Comparison of ENCODE assay signal across 21 cellular contexts in the genomic region with DNA sequence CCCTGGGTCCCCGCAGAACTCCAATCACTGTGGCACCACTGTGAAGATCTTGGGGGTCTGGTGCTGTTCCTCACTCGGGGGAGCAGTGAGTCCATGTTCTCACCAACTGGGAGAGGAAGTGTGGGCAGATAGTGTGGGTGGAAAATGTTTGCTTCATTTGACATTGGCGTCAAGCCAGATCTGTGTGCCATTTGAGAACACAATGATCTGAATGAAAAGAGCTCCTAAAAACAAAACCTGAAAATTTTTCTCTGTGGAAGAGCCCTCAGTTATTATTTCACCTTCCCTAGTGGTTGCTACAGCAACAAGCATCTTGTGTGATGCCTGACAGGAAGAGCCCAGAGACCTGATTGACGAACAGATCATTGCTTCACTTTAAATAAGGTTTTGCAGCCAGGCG.
DNase-seq lines count a peak whose midpoint lies in the region; ATAC-seq and TF ChIP-seq lines count a peak whose summit lies in the region.
"Had no signal": no experiment of that assay in that cellular context is flagged by ENCODE, and none has a peak within 500 bp of the region (broad histone marks: within the 10 kb centered on the region; RNA-seq: fewer than 3 reads in every experiment).

No MANE protein-coding gene starts in this region.

- CTCF ChIA-PET in activated CD8-positive, alpha-beta T cell treated with anti-CD3 and anti-CD28 coated beads for 36 hours (lab: Charles Lee): interaction anchor here (1.6 kb wide), 1 partner anchor 42 kb away, joined by 3 read pairs; no protein-coding TSS in a partner anchor
- CTCF ChIA-PET in activated CD8-positive, alpha-beta T cell treated with anti-CD3 and anti-CD28 coated beads, Interleukin-2, amount 10 ng/mL, durations not matched to agents 7 days and 5 days (lab: Charles Lee): no interaction called here
- CTCF ChIA-PET in PC-3 (lab: Charles Lee) (no interaction called here), RWPE1 (lab: Yijun Ruan, JAX) (no interaction called here)

- H3K4me1 ChIP-seq in DND-41 (ENCODE audit: insufficient read depth, low read length): peaks cover 22% of the 10 kb centered on the region
- H3K4me1 ChIP-seq in PC-3 (ENCODE audit: insufficient read depth, low read length): peaks cover 37% of the 10 kb centered on the region
- no peaks in the 10 kb centered on the region for H3K4me1 ChIP-seq in osteoblast (ENCODE audit: insufficient read depth, low read length)

- peaks cover 20% of the 10 kb centered on the region for H3K27me3 Mint-ChIP-seq in activated CD8-positive, alpha-beta T cell treated with anti-CD3 and anti-CD28 coated beads for 36 hours
- H3K27me3 Mint-ChIP-seq in activated CD8-positive, alpha-beta T cell treated with anti-CD3 and anti-CD28 coated beads, Interleukin-2, amount 10 ng/mL, durations not matched to agents 7 days and 5 days (ENCODE audit: low read depth): no peaks in the 10 kb centered on the region

- DNase-seq in activated CD8-positive, alpha-beta T cell treated with anti-CD3 and anti-CD28 coated beads for 36 hours: peak; percentile 28
- no peak for DNase-seq in activated CD8-positive, alpha-beta T cell treated with anti-CD3 and anti-CD28 coated beads, Interleukin-2, amount 10 ng/mL, durations not matched to agents 7 days and 5 days
- DNase-seq in DND-41 (peak; percentile 31), PC-3 (peak; percentile 9), osteoblast (ENCODE audit: insufficient read length, low spot score, missing footprints) (peak; percentile 37), RWPE1 (ENCODE audit: low spot score) (no peak), germinal center (ENCODE audit: low spot score) (no peak)
- no peak for DNase-seq in activated CD4-positive, CD25-positive, alpha-beta regulatory T cell (lab: John Stamatoyannopoulos, UW)
- DNase-seq: activated CD4-positive, alpha-beta memory T cell treated with anti-CD3 and anti-CD28 coated beads for 36 hours; activated naive CD8-positive, alpha-beta T cell treated with anti-CD3 and anti-CD28 coated beads, Interleukin-2, amount 10 ng/mL, durations not matched to agents 7 days and 5 days; activated T-cell treated with anti-CD3 and anti-CD28 coated beads, Interleukin-2, amount 50 U/mL, for 1 hour; CD8-positive, alpha-beta T cell; left colon; NCI-H1048; NCI-H1930; NCI-H524 treated with DMSO at 0.1 percent for 48 hours; OCI-M1 had no signal

- no peaks in the 10 kb centered on the region for H3K36me3 Mint-ChIP-seq in activated CD8-positive, alpha-beta T cell treated with anti-CD3 and anti-CD28 coated beads for 36 hours (ENCODE audit: low read depth)
- H3K36me3 Mint-ChIP-seq in activated CD8-positive, alpha-beta T cell treated with anti-CD3 and anti-CD28 coated beads, Interleukin-2, amount 10 ng/mL, durations not matched to agents 7 days and 5 days (ENCODE audit: low read depth): no peaks in the 10 kb centered on the region
- H3K36me3 Mint-ChIP-seq: activated CD4-positive, alpha-beta memory T cell treated with anti-CD3 and anti-CD28 coated beads for 36 hours; activated naive CD8-positive, alpha-beta T cell treated with anti-CD3 and anti-CD28 coated beads, Interleukin-2, amount 10 ng/mL, durations not matched to agents 7 days and 5 days; CD8-positive, alpha-beta T cell; natural killer cell treated with Interleukin-12 subunit alpha and Interleukin-12 subunit beta and Interleukin-15 and Interleukin-18, amount 100 ng/mL, for 72 hours; stimulated activated effector memory CD8-positive, alpha-beta T cell treated with anti-CD3 and anti-CD28 coated beads, Interleukin-12 subunit alpha, Interleukin-12 subunit beta, amount 100 ng/mL, for 72 hours had no signal

- no peak overlapping the region for H3K27ac Mint-ChIP-seq in activated CD8-positive, alpha-beta T cell treated with anti-CD3 and anti-CD28 coated beads for 36 hours
- no peak overlapping the region for H3K27ac Mint-ChIP-seq in activated CD8-positive, alpha-beta T cell treated with anti-CD3 and anti-CD28 coated beads, Interleukin-2, amount 10 ng/mL, durations not matched to agents 7 days and 5 days
- H3K27ac Mint-ChIP-seq: activated CD4-positive, alpha-beta memory T cell treated with anti-CD3 and anti-CD28 coated beads for 36 hours; activated naive CD8-positive, alpha-beta T cell treated with anti-CD3 and anti-CD28 coated beads, Interleukin-2, amount 10 ng/mL, durations not matched to agents 7 days and 5 days; CD8-positive, alpha-beta T cell; natural killer cell treated with Interleukin-12 subunit alpha and Interleukin-12 subunit beta and Interleukin-15 and Interleukin-18, amount 100 ng/mL, for 72 hours; stimulated activated effector memory CD8-positive, alpha-beta T cell treated with anti-CD3 and anti-CD28 coated beads, Interleukin-12 subunit alpha, Interleukin-12 subunit beta, amount 100 ng/mL, for 72 hours had no signal

- H3K27me3 ChIP-seq in DND-41 (ENCODE audit: insufficient read depth, low read length, poor library complexity): no peaks in the 10 kb centered on the region
- no peaks in the 10 kb centered on the region for H3K27me3 ChIP-seq in PC-3 (ENCODE audit: low read length)
- no peaks in the 10 kb centered on the region for H3K27me3 ChIP-seq in osteoblast (ENCODE audit: insufficient read depth, low read length)
- H3K27me3 ChIP-seq: body of pancreas had no signal

- intact Hi-C loops in activated CD8-positive, alpha-beta T cell treated with anti-CD3 and anti-CD28 coated beads for 36 hours (cut with micrococcal nuclease): no loop called here
- intact Hi-C loops in PC-3 (cut with micrococcal nuclease): no loop called here

- POLR2A ChIA-PET in activated CD8-positive, alpha-beta T cell treated with anti-CD3 and anti-CD28 coated beads for 36 hours (lab: Charles Lee): no interaction called here
- POLR2A ChIA-PET in activated CD8-positive, alpha-beta T cell treated with anti-CD3 and anti-CD28 coated beads, Interleukin-2, amount 10 ng/mL, durations not matched to agents 7 days and 5 days (lab: Charles Lee): no interaction called here
- POLR2A ChIA-PET in PC-3 (lab: Charles Lee; ENCODE audit: unreplicated experiment): no interaction called here
- POLR2A ChIA-PET in RWPE1 (lab: Yijun Ruan, JAX; ENCODE audit: low non-redundant PET): no interaction called here

- H3K4me3 Mint-ChIP-seq in activated CD8-positive, alpha-beta T cell treated with anti-CD3 and anti-CD28 coated beads for 36 hours: no peak overlapping the region
- H3K4me3 Mint-ChIP-seq in activated CD8-positive, alpha-beta T cell treated with anti-CD3 and anti-CD28 coated beads, Interleukin-2, amount 10 ng/mL, durations not matched to agents 7 days and 5 days: no peak overlapping the region
- H3K4me3 Mint-ChIP-seq: activated CD4-positive, alpha-beta memory T cell treated with anti-CD3 and anti-CD28 coated beads for 36 hours; activated naive CD8-positive, alpha-beta T cell treated with anti-CD3 and anti-CD28 coated beads, Interleukin-2, amount 10 ng/mL, durations not matched to agents 7 days and 5 days; CD8-positive, alpha-beta T cell; natural killer cell treated with Interleukin-12 subunit alpha and Interleukin-12 subunit beta and Interleukin-15 and Interleukin-18, amount 100 ng/mL, for 72 hours; stimulated activated effector memory CD8-positive, alpha-beta T cell treated with anti-CD3 and anti-CD28 coated beads, Interleukin-12 subunit alpha, Interleukin-12 subunit beta, amount 100 ng/mL, for 72 hours had no signal

- H3K4me3 ChIP-seq in DND-41 (ENCODE audit: low read depth in 1 of 2, low read length in 2 of 2): no peak overlapping the region
- no peak overlapping the region for H3K4me3 ChIP-seq in PC-3 (ENCODE audit: low read length)
- H3K4me3 ChIP-seq in osteoblast (ENCODE audit: insufficient read depth, low read length): no peak overlapping the region
- H3K4me3 ChIP-seq: body of pancreas had no signal

- peaks cover 4% of the 10 kb centered on the region for H3K9me3 Mint-ChIP-seq in activated CD8-positive, alpha-beta T cell treated with anti-CD3 and anti-CD28 coated beads for 36 hours
- no peaks in the 10 kb centered on the region for H3K9me3 Mint-ChIP-seq in activated CD8-positive, alpha-beta T cell treated with anti-CD3 and anti-CD28 coated beads, Interleukin-2, amount 10 ng/mL, durations not matched to agents 7 days and 5 days (ENCODE audit: insufficient read depth)
- H3K9me3 Mint-ChIP-seq: CD8-positive, alpha-beta T cell; natural killer cell treated with Interleukin-12 subunit alpha and Interleukin-12 subunit beta and Interleukin-15 and Interleukin-18, amount 100 ng/mL, for 72 hours; stimulated activated effector memory CD8-positive, alpha-beta T cell treated with anti-CD3 and anti-CD28 coated beads, Interleukin-12 subunit alpha, Interleukin-12 subunit beta, amount 100 ng/mL, for 72 hours had no signal

- no peak for TF ChIP-seq CTCF in activated CD8-positive, alpha-beta T cell treated with anti-CD3 and anti-CD28 coated beads for 36 hours (IDR thresholded peaks at IDR 0.05)
- TF ChIP-seq CTCF in DND-41 (IDR thresholded peaks at IDR 0.05; ENCODE audit: borderline replicate concordance, extremely low read depth, low read length, poor library complexity, severe bottlenecking) (no peak), PC-3 (conservative IDR thresholded peaks at IDR 0.05; ENCODE audit: low read depth, low read length) (no peak), osteoblast (IDR thresholded peaks at IDR 0.05; ENCODE audit: extremely low read depth, low read depth, low read length) (no peak), RWPE1 (conservative IDR thresholded peaks at IDR 0.05; ENCODE audit: low read depth) (no peak)

- H3K27ac ChIP-seq in DND-41 (ENCODE audit: low read length) (peak overlapping the region; percentile 57), PC-3 (ENCODE audit: low read length) (no peak overlapping the region), osteoblast (ENCODE audit: low read depth, low read length) (no peak overlapping the region), RWPE1 (no peak overlapping the region)
- H3K27ac ChIP-seq: body of pancreas, KMS-11 had no signal

- H4K20me1 ChIP-seq in DND-41 (ENCODE audit: insufficient read depth, low read length): no peaks in the 10 kb centered on the region
- no peaks in the 10 kb centered on the region for H4K20me1 ChIP-seq in PC-3 (ENCODE audit: low read length)
- H4K20me1 ChIP-seq in osteoblast (ENCODE audit: insufficient read depth, low read length): no peaks in the 10 kb centered on the region

- BruUV-seq in PC-3 (replicated peaks; lab: Mats Ljungman, UMichigan): no TSS peak

- ATAC-seq in activated CD8-positive, alpha-beta T cell treated with anti-CD3 and anti-CD28 coated beads for 36 hours: no peak
- no peak for ATAC-seq in activated CD8-positive, alpha-beta T cell treated with anti-CD3 and anti-CD28 coated beads, Interleukin-2, amount 10 ng/mL, durations not matched to agents 7 days and 5 days
- ATAC-seq in DND-41 (ENCODE audit: insufficient read depth, low read depth): 0 out of 3 replicates have a peak, but pooled peaks have one; percentile 15
- ATAC-seq in PC-3: no peak
- ATAC-seq: body of pancreas; CD8-positive, alpha-beta T cell; left colon; natural killer cell treated with Interleukin-12 subunit alpha and Interleukin-12 subunit beta and Interleukin-15 and Interleukin-18, amount 100 ng/mL, for 72 hours; stimulated activated effector memory CD8-positive, alpha-beta T cell treated with anti-CD3 and anti-CD28 coated beads, Interleukin-12 subunit alpha, Interleukin-12 subunit beta, amount 100 ng/mL, for 72 hours had no signal

- H3K4me1 Mint-ChIP-seq in activated CD8-positive, alpha-beta T cell treated with anti-CD3 and anti-CD28 coated beads for 36 hours (ENCODE audit: low read depth): peaks cover 13% of the 10 kb centered on the region
- peaks cover 2% of the 10 kb centered on the region for H3K4me1 Mint-ChIP-seq in activated CD8-positive, alpha-beta T cell treated with anti-CD3 and anti-CD28 coated beads, Interleukin-2, amount 10 ng/mL, durations not matched to agents 7 days and 5 days (ENCODE audit: low read depth)

- no peaks in the 10 kb centered on the region for H3K79me2 ChIP-seq in DND-41 (ENCODE audit: insufficient read depth, low read length)
- no peaks in the 10 kb centered on the region for H3K79me2 ChIP-seq in PC-3 (ENCODE audit: low read length)
- no peaks in the 10 kb centered on the region for H3K79me2 ChIP-seq in osteoblast (ENCODE audit: insufficient read depth, low read length)

- H3K9me3 ChIP-seq in DND-41 (ENCODE audit: insufficient read depth, low read length, severe bottlenecking): peaks cover 10% of the 10 kb centered on the region
- H3K9me3 ChIP-seq in PC-3 (ENCODE audit: low read length): no peaks in the 10 kb centered on the region
- H3K9me3 ChIP-seq in osteoblast (ENCODE audit: low read depth, low read length): no peaks in the 10 kb centered on the region
- H3K9me3 ChIP-seq: body of pancreas had no signal

- H3K36me3 ChIP-seq in DND-41 (ENCODE audit: insufficient read depth, low read length) (no peaks in the 10 kb centered on the region), PC-3 (ENCODE audit: low read depth, low read length) (no peaks in the 10 kb centered on the region), osteoblast (ENCODE audit: insufficient read depth, low read length) (no peaks in the 10 kb centered on the region)

- H3K9me2 ChIP-seq in PC-3 (replicated peaks; ENCODE audit: low read length): no peaks in the 10 kb centered on the region

- H3K9ac ChIP-seq in DND-41 (ENCODE audit: low read depth, low read length) (no peak overlapping the region), PC-3 (ENCODE audit: low read length) (no peak overlapping the region)
- H3K9ac ChIP-seq: KMS-11 had no signal

- H2AFZ ChIP-seq in DND-41 (ENCODE audit: low read depth, low read length): no peak overlapping the region
- no peak overlapping the region for H2AFZ ChIP-seq in PC-3 (ENCODE audit: low read length)
- H2AFZ ChIP-seq in osteoblast (ENCODE audit: low read length): no peak overlapping the region

- H3K4me2 ChIP-seq in DND-41 (ENCODE audit: insufficient read depth, low read length) (no peak overlapping the region), PC-3 (ENCODE audit: low read length) (no peak overlapping the region), osteoblast (ENCODE audit: insufficient read depth, low read length) (no peak overlapping the region)
- H3K4me2 ChIP-seq: KMS-11 had no signal

- no peaks in the 10 kb centered on the region for H3F3A ChIP-seq in PC-3 (ENCODE audit: low read length, unreplicated experiment)

Comparison
In these comparisons a context has a peak if more than half of its experiments do, and no peak if none do; other contexts are left out.
1. DNase-seq: peak in activated CD8-positive, alpha-beta T cell treated with anti-CD3 and anti-CD28 coated beads for 36 hours (single experiment), DND-41 (single experiment), PC-3 (single experiment) and osteoblast (single experiment); none in activated CD8-positive, alpha-beta T cell treated with anti-CD3 and anti-CD28 coated beads, Interleukin-2, amount 10 ng/mL, durations not matched to agents 7 days and 5 days (single experiment), RWPE1 (single experiment), activated CD4-positive, CD25-positive, alpha-beta regulatory T cell (0 of 4) and germinal center (single experiment).